Comparison of ENCODE assay signal across 8 cellular contexts in the genomic region with DNA sequence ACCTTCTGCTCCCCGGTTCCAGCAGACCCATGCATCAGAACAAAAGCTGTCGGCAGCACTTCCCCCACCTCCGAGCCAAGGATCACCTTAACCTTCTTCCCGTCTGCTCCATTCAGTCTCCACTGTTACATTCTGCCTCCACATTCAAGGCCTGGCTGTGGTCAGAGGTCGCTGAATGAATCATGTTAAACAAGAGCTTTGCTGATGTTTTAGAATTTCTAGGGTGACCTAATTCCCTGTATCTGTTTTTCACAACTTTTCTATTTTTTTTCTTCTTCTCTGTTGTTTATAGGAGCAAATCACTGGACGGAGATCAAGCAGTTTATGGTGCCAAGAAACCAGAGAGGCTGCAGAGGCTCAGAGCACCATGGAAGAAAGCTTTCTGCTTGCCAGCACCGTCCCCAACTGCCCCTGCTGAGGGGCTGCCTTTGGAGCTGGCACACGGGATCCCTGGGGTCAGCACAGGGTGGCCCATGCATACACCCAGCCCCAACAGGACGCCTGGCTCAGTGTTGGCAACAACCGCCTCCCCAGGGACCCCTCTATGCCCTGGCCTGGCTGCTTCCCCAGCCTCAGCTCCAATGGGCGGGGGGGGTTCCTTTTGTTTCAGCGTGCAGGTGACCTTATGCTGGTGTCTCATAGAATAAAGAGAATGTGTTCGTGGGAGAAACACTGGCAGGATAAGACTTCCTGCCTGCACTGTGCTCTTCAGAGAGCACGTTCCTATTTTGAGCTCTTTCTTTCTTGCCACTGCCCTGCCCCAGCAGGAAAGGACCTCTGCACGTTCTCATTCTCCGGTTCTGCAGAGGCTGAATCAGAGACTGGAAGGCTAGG.
DNase-seq lines count a peak whose midpoint lies in the region; ATAC-seq and TF ChIP-seq lines count a peak whose summit lies in the region.

No MANE protein-coding gene starts in this region.

- peak overlapping the region; percentile 2 for H3K27ac Mint-ChIP-seq in activated CD8-positive, alpha-beta T cell treated with anti-CD3 and anti-CD28 coated beads for 36 hours

- TF ChIP-seq CTCF in HFF-Myc (IDR thresholded peaks at IDR 0.05; ENCODE audit: low read depth, low read length, missing control alignments) = no peak
- no peak for TF ChIP-seq CTCF in activated CD8-positive, alpha-beta T cell treated with anti-CD3 and anti-CD28 coated beads for 36 hours (IDR thresholded peaks at IDR 0.05)

- POLR2A ChIA-PET in activated CD8-positive, alpha-beta T cell treated with anti-CD3 and anti-CD28 coated beads for 36 hours (lab: Charles Lee) = interaction anchor here (0.6 kb wide), 1 partner anchor 19 kb away, joined by 3 read pairs; no protein-coding TSS in a partner anchor

- CTCF ChIA-PET in activated CD8-positive, alpha-beta T cell treated with anti-CD3 and anti-CD28 coated beads for 36 hours (lab: Charles Lee) = interaction anchor here (0.8 to 1.1 kb wide), 5 partner anchors 14 to 172 kb away, joined by 3 to 5 read pairs (median 3); no protein-coding TSS in a partner anchor

- intact Hi-C loops in activated CD8-positive, alpha-beta T cell treated with anti-CD3 and anti-CD28 coated beads for 36 hours (cut with micrococcal nuclease) = no loop called here
- intact Hi-C loops in left cardiac atrium (cut with DNase I) = no loop called here

- H3K4me3 ChIP-seq in HFF-Myc (replicated peaks; ENCODE audit: low read depth, low read length) = no peak overlapping the region

- peak; percentile 49 for ATAC-seq in activated CD8-positive, alpha-beta T cell treated with anti-CD3 and anti-CD28 coated beads for 36 hours
- peak; percentile 64 to 87 for ATAC-seq in left cardiac atrium
- no peak for ATAC-seq in GM19351 (IDR thresholded peaks at IDR 0.05; ENCODE audit: unreplicated experiment)

- no peaks in the 10 kb centered on the region for H3K9me3 Mint-ChIP-seq in activated CD8-positive, alpha-beta T cell treated with anti-CD3 and anti-CD28 coated beads for 36 hours

- H3K27me3 Mint-ChIP-seq in activated CD8-positive, alpha-beta T cell treated with anti-CD3 and anti-CD28 coated beads for 36 hours = no peaks in the 10 kb centered on the region

- H3K4me1 Mint-ChIP-seq in activated CD8-positive, alpha-beta T cell treated with anti-CD3 and anti-CD28 coated beads for 36 hours (ENCODE audit: low read depth) = peaks cover 24% of the 10 kb centered on the region

- DNase-seq in HFF-Myc (ENCODE audit: extremely low read depth, low read depth) (peak; percentile 83), left cardiac atrium (no peak), smooth muscle cell of the brain vasculature (ENCODE audit: low read depth, low spot score) (peak; percentile 82), NCI-H446 treated with DMSO at 0.1 percent for 48 hours (lab: John Stamatoyannopoulos, UW) (no peak), KG1 (lab: John Stamatoyannopoulos, UW) (no peak), NCI-H1694 treated with DMSO at 0.1 percent for 48 hours (lab: John Stamatoyannopoulos, UW) (no peak)
- DNase-seq in activated CD8-positive, alpha-beta T cell treated with anti-CD3 and anti-CD28 coated beads for 36 hours = peak; percentile 22

- no peak overlapping the region for H3K4me3 Mint-ChIP-seq in activated CD8-positive, alpha-beta T cell treated with anti-CD3 and anti-CD28 coated beads for 36 hours

- H3K36me3 Mint-ChIP-seq in activated CD8-positive, alpha-beta T cell treated with anti-CD3 and anti-CD28 coated beads for 36 hours (ENCODE audit: low read depth) = no peaks in the 10 kb centered on the region

Comparison
In these comparisons a context has a peak if more than half of its experiments do, and no peak if none do; other contexts are left out.
1. DNase-seq: peak in HFF-Myc (single experiment), activated CD8-positive, alpha-beta T cell treated with anti-CD3 and anti-CD28 coated beads for 36 hours (single experiment) and smooth muscle cell of the brain vasculature (single experiment); none in left cardiac atrium (single experiment), NCI-H446 treated with DMSO at 0.1 percent for 48 hours (single experiment), KG1 (single experiment) and NCI-H1694 treated with DMSO at 0.1 percent for 48 hours (single experiment).